ENCODE assay signal across 13 cellular contexts in genomic region chr14:61517861-61518802, GRCh38.
DNase-seq lines count a peak whose midpoint lies in the region; ATAC-seq, FAIRE-seq and TF ChIP-seq lines count a peak whose summit lies in the region.
"Had no signal": no experiment of that assay in that cellular context is flagged by ENCODE, and none has a peak within 500 bp of the region (broad histone marks: within the 10 kb centered on the region; RNA-seq: fewer than 3 reads in every experiment).

No MANE protein-coding gene starts in this region.

- peak overlapping the region; percentile 8 for H3K27ac ChIP-seq in duodenal mucosa (ENCODE audit: low read depth, low read length)
- peak overlapping the region; percentile 15 to 81 for H3K27ac ChIP-seq in prostate gland
- H3K27ac ChIP-seq: cardiac muscle cell, foreskin keratinocyte had no signal

- H3K36me3 ChIP-seq in duodenal mucosa (ENCODE audit: control insufficient read depth in 1 of 2, insufficient read depth in 2 of 2, low read length in 2 of 2) (no peaks in the 10 kb centered on the region), prostate gland (no peaks in the 10 kb centered on the region)
- H3K36me3 ChIP-seq: cardiac muscle cell had no signal

- H3K27me3 ChIP-seq in duodenal mucosa (ENCODE audit: control insufficient read depth in 1 of 2, insufficient read depth in 2 of 2, low read length in 2 of 2) (no peaks in the 10 kb centered on the region), prostate gland (replicated peaks; ENCODE audit: insufficient read depth) (no peaks in the 10 kb centered on the region)
- H3K27me3 ChIP-seq: cardiac muscle cell, foreskin keratinocyte had no signal

- intact Hi-C loops in prostate gland (cut with DNase I): loop anchor here (5.0 kb wide), 1 partner anchor 179 kb away; the partner anchor contains the start of gene HIF1A

- WGBS in prostate gland: 41% methylated on average over 8 of the region's 8 CpGs

- TF ChIP-seq POLR2A in prostate gland (IDR thresholded peaks at IDR 0.05): no peak

- peak; percentile 36 for DNase-seq in GM13977 (ENCODE audit: low spot score)
- no peak for DNase-seq in HTR-8/SVneo (ENCODE audit: insufficient read length, low spot score)
- peak; percentile 60 for DNase-seq in prostate gland (ENCODE audit: low spot score)
- no peak for DNase-seq in hepatic stellate cell (ENCODE audit: low spot score)
- DNase-seq in COLO668 (lab: John Stamatoyannopoulos, UW; ENCODE audit: unreplicated experiment): no peak
- DNase-seq in nephron progenitor cell: no peak
- DNase-seq: DND-41; foreskin keratinocyte; stimulated activated naive CD4-positive, alpha-beta T cell had no signal

- H3K9me3 ChIP-seq in duodenal mucosa (ENCODE audit: control insufficient read depth in 1 of 2, low read length in 2 of 2) (no peaks in the 10 kb centered on the region), prostate gland (no peaks in the 10 kb centered on the region)

- H3K9ac ChIP-seq in duodenal mucosa (ENCODE audit: low read depth in 1 of 2, low read length in 2 of 2): peak overlapping the region in 1 of 2 donors; percentile 15

- H3K4me1 Mint-ChIP-seq in nephron progenitor cell: peaks cover 13% of the 10 kb centered on the region

- H3K36me3 Mint-ChIP-seq in nephron progenitor cell (ENCODE audit: low read depth): no peaks in the 10 kb centered on the region

- H3K27me3 Mint-ChIP-seq in nephron progenitor cell (ENCODE audit: low read depth, poor library complexity): peaks cover 8% of the 10 kb centered on the region

- no peak for ATAC-seq in GM18909 (IDR thresholded peaks at IDR 0.05; ENCODE audit: poor library complexity, unreplicated experiment)
- ATAC-seq: foreskin keratinocyte had no signal

- in situ Hi-C loops in GM13977 (cut with MboI; ENCODE audit: low pct_unique_long_range_greater_than_20kb, low sequenced_read_pairs, unreplicated experiment): no loop called here

- no peak overlapping the region for H3K27ac Mint-ChIP-seq in nephron progenitor cell

- peaks cover 37 to 39% of the 10 kb centered on the region in 2 donors for H3K4me1 ChIP-seq in duodenal mucosa (ENCODE audit: control insufficient read depth in 1 of 2, insufficient read depth in 2 of 2, low read length in 2 of 2)
- H3K4me1 ChIP-seq in prostate gland (replicated peaks): peaks cover 22% of the 10 kb centered on the region
- H3K4me1 ChIP-seq: foreskin keratinocyte had no signal

- no peaks in the 10 kb centered on the region for H3K9me3 Mint-ChIP-seq in nephron progenitor cell

- H3K4me3 ChIP-seq in duodenal mucosa (ENCODE audit: low read depth in 1 of 2, low read length in 2 of 2) (no peak overlapping the region), prostate gland (no peak overlapping the region)
- H3K4me3 ChIP-seq: cardiac muscle cell, skin epidermis had no signal

- H3K4me3 Mint-ChIP-seq in nephron progenitor cell: no peak overlapping the region

- TF ChIP-seq CTCF in GM13977 (IDR thresholded peaks at IDR 0.05; ENCODE audit: extremely low read depth, insufficient read depth, missing control alignments) (no peak), prostate gland (IDR thresholded peaks at IDR 0.05) (no peak), nephron progenitor cell (IDR thresholded peaks at IDR 0.05) (no peak)

- FAIRE-seq in HTR-8/SVneo (lab: Jason Lieb, UNC): peak; percentile 92

Comparison
In these comparisons a context has a peak if more than half of its experiments do, and no peak if none do; other contexts are left out.
1. DNase-seq: peak in GM13977 (single experiment) and prostate gland (single experiment); none in HTR-8/SVneo (single experiment), hepatic stellate cell (single experiment), COLO668 (single experiment) and nephron progenitor cell (single experiment).